In genomic region chr10:28381903-28382347, GRCh38 we compare ENCODE assay signal across 8 cellular contexts.
DNase-seq lines count a peak whose midpoint lies in the region; ATAC-seq and TF ChIP-seq lines count a peak whose summit lies in the region.

No MANE protein-coding gene starts in this region.

- peak overlapping the region; percentile 76 for H3K27ac ChIP-seq in neutrophil

- peak; percentile 94 for ATAC-seq in GM21619 (IDR thresholded peaks at IDR 0.05; ENCODE audit: unreplicated experiment)

- no peaks in the 10 kb centered on the region for H3K9me3 Mint-ChIP-seq in activated T-helper 1 cell treated with anti-CD3 and anti-CD28 coated beads, Interleukin-12 subunit alpha, Interleukin-12 subunit beta, Interleukin-2, Interleukin-4 antibody, amounts not matched to agents 30 ng/mL and 10 ng/mL and 1 ng/mL, durations not matched to agents 14 hours and 24 hours and 36 hours

- intact Hi-C loops in activated T-helper 1 cell treated with anti-CD3 and anti-CD28 coated beads, Interleukin-12 subunit alpha, Interleukin-12 subunit beta, Interleukin-2, Interleukin-4 antibody, amounts not matched to agents 30 ng/mL and 10 ng/mL and 1 ng/mL, durations not matched to agents 14 hours and 24 hours and 36 hours (cut with micrococcal nuclease), result loop anchor here (1.0 to 5.0 kb wide), 6 partner anchors 14 to 825 kb away; partner anchors contain the start of gene MPP7

- H3K36me3 Mint-ChIP-seq in activated T-helper 1 cell treated with anti-CD3 and anti-CD28 coated beads, Interleukin-12 subunit alpha, Interleukin-12 subunit beta, Interleukin-2, Interleukin-4 antibody, amounts not matched to agents 30 ng/mL and 10 ng/mL and 1 ng/mL, durations not matched to agents 14 hours and 24 hours and 36 hours (ENCODE audit: low read depth), result no peaks in the 10 kb centered on the region

- peaks cover 22% of the 10 kb centered on the region for H3K27me3 Mint-ChIP-seq in activated T-helper 1 cell treated with anti-CD3 and anti-CD28 coated beads, Interleukin-12 subunit alpha, Interleukin-12 subunit beta, Interleukin-2, Interleukin-4 antibody, amounts not matched to agents 30 ng/mL and 10 ng/mL and 1 ng/mL, durations not matched to agents 14 hours and 24 hours and 36 hours (ENCODE audit: insufficient read depth)

- DNase-seq in DMS114 treated with DMSO at 0.1 percent for 48 hours (lab: John Stamatoyannopoulos, UW; ENCODE audit: unreplicated experiment) (peak; percentile 91), RKO (ENCODE audit: low spot score) (peak; percentile 93), fibroblast of the aortic adventitia (ENCODE audit: low read depth) (peak; percentile 90), superior temporal gyrus (ENCODE audit: extremely low spot score) (peak; percentile 94)
- DNase-seq in activated T-helper 1 cell treated with anti-CD3 and anti-CD28 coated beads, Interleukin-12 subunit alpha, Interleukin-12 subunit beta, Interleukin-2, Interleukin-4 antibody, amounts not matched to agents 30 ng/mL and 10 ng/mL and 1 ng/mL, durations not matched to agents 14 hours and 24 hours and 36 hours (ENCODE audit: low spot score), result peak; percentile 58

- TF ChIP-seq CTCF in LNCAP (IDR thresholded peaks at IDR 0.05) (peak; percentile 94), fibroblast of the aortic adventitia (IDR thresholded peaks at IDR 0.05; ENCODE audit: insufficient read depth, low read length) (peak; percentile 95), neutrophil (IDR thresholded peaks at IDR 0.05) (peak; percentile 89)

- no peaks in the 10 kb centered on the region for H3K27me3 ChIP-seq in neutrophil

- no peak overlapping the region for H3K4me3 ChIP-seq in fibroblast of the aortic adventitia (ENCODE audit: low read depth, low read length)
- no peak overlapping the region for H3K4me3 ChIP-seq in neutrophil (ENCODE audit: low read depth in 1 of 2, low read length in 1 of 2)

- H3K27ac Mint-ChIP-seq in activated T-helper 1 cell treated with anti-CD3 and anti-CD28 coated beads, Interleukin-12 subunit alpha, Interleukin-12 subunit beta, Interleukin-2, Interleukin-4 antibody, amounts not matched to agents 30 ng/mL and 10 ng/mL and 1 ng/mL, durations not matched to agents 14 hours and 24 hours and 36 hours, result no peak overlapping the region

- H3K4me1 Mint-ChIP-seq in activated T-helper 1 cell treated with anti-CD3 and anti-CD28 coated beads, Interleukin-12 subunit alpha, Interleukin-12 subunit beta, Interleukin-2, Interleukin-4 antibody, amounts not matched to agents 30 ng/mL and 10 ng/mL and 1 ng/mL, durations not matched to agents 14 hours and 24 hours and 36 hours (ENCODE audit: low read depth), result peaks cover 24% of the 10 kb centered on the region

- H3K4me1 ChIP-seq in neutrophil (ENCODE audit: control insufficient read depth in 1 of 2, insufficient read depth in 1 of 2, low read depth in 1 of 2, low read length in 1 of 2), result peaks cover 36% of the 10 kb centered on the region in 2 experiments

- no peak overlapping the region for H3K4me3 Mint-ChIP-seq in activated T-helper 1 cell treated with anti-CD3 and anti-CD28 coated beads, Interleukin-12 subunit alpha, Interleukin-12 subunit beta, Interleukin-2, Interleukin-4 antibody, amounts not matched to agents 30 ng/mL and 10 ng/mL and 1 ng/mL, durations not matched to agents 14 hours and 24 hours and 36 hours

- no peaks in the 10 kb centered on the region for H3K36me3 ChIP-seq in neutrophil

- no peaks in the 10 kb centered on the region for H3K9me3 ChIP-seq in neutrophil
